Comparison of ENCODE assay signal across 36 cellular contexts in genomic region chr3:55508335-55508734, GRCh38.
"Had no signal": no experiment of that assay in that cellular context is flagged by ENCODE, and none has a peak within 500 bp of the region (broad histone marks: within the 10 kb centered on the region; RNA-seq: fewer than 3 reads in every experiment).

No MANE protein-coding gene starts in this region.

- H3K9me3 ChIP-seq: MG63 had no signal

- H3K36me3 ChIP-seq: MG63 had no signal

- H3K4me3 ChIP-seq: MG63 had no signal

- H3K27me3 ChIP-seq: MG63 had no signal

- DNase-seq: Karpas-422, Kasumi-1, MG63, MM.1S, MV-4-11, NCI-H1048, NCI-H1092, NCI-H1092 treated with DMSO at 0.1 percent for 48 hours, NCI-H1105, NCI-H1105 treated with DMSO at 0.1 percent for 48 hours, NCI-H1417, NCI-H1417 treated with DMSO at 0.1 percent for 48 hours, NCI-H1436, NCI-H1436 treated with DMSO at 0.1 percent for 48 hours, NCI-H146, NCI-H1694, NCI-H1694 treated with DMSO at 0.1 percent for 48 hours, NCI-H187, NCI-H187 treated with DMSO at 0.1 percent for 48 hours, NCI-H1930, NCI-H2029, NCI-H2029 treated with DMSO at 0.1 percent for 48 hours, NCI-H2081, NCI-H2081 treated with DMSO at 0.1 percent for 48 hours, NCI-H2107, NCI-H2171, NCI-H2171 treated with DMSO at 0.1 percent for 48 hours, NCI-H2227 treated with DMSO at 0.1 percent for 48 hours, NCI-H226, NCI-H345, NCI-H446, NCI-H446 treated with DMSO at 0.1 percent for 48 hours, NCI-H510A, NCI-H510A treated with DMSO at 0.1 percent for 48 hours, NCI-H524, NCI-H524 treated with DMSO at 0.1 percent for 48 hours had no signal
